32 cellular contexts compared by ENCODE assay signal in the genomic region with DNA sequence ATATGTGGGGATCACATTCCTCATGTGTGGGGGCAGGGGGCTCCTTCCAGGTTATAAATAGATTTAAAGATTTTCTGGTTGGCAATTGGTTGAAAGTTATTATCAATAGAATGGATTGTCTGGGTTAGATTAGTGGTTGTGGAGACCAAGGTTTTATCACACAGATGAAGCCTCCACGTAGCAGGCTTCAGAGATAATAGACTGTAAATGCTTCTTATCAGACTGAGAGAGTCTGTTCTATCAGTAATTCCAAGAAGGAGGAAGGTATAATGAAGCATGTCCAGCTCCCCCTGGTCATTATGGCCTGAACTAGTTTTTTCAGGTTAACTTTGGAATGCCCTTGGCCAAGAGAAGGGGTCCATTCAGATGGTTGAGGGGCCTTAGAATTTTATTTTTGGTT.
DNase-seq lines count a peak whose midpoint lies in the region; ATAC-seq and TF ChIP-seq lines count a peak whose summit lies in the region.
"Had no signal": no experiment of that assay in that cellular context is flagged by ENCODE, and none has a peak within 500 bp of the region (broad histone marks: within the 10 kb centered on the region; RNA-seq: fewer than 3 reads in every experiment).

No MANE protein-coding gene starts in this region.

- no peak; a peak in 1 of 4 replicates for TF ChIP-seq EP300 in SK-N-SH (IDR thresholded peaks at IDR 0.05; ENCODE audit: borderline replicate concordance in 1 of 2, low read depth in 1 of 2, low read length in 1 of 2)

- H3K36me3 ChIP-seq in SK-N-SH (replicated peaks in 1 of 2; ENCODE audit: control insufficient read depth in 1 of 2, insufficient read depth in 2 of 2, low read length in 1 of 2) (no peaks in the 10 kb centered on the region), mesendoderm (ENCODE audit: control insufficient read depth, insufficient read depth, low read length) (no peaks in the 10 kb centered on the region)
- H3K36me3 ChIP-seq: BE2C; BLaER1; BLaER1 treated with 17β-estradiol and CSF1 and Interleukin-3, amounts not matched to agents 10 nM and 100 nM had no signal

- H3K27me3 ChIP-seq in SK-N-SH (ENCODE audit: insufficient read depth) (no peaks in the 10 kb centered on the region), mesendoderm (ENCODE audit: insufficient read depth, low read length, poor library complexity) (no peaks in the 10 kb centered on the region)
- H3K27me3 ChIP-seq: BE2C; BLaER1; BLaER1 treated with 17β-estradiol and CSF1 and Interleukin-3, amounts not matched to agents 10 nM and 100 nM had no signal

- POLR2A ChIA-PET in SK-N-SH (lab: Yijun Ruan, JAX), result no interaction called here

- TF ChIP-seq CTCF in SK-N-SH (IDR thresholded peaks at IDR 0.05), result no peak

- CTCF ChIA-PET in SK-N-SH (lab: Yijun Ruan, JAX), result interaction anchor here (1.4 kb wide), 1 partner anchor 9 kb away, joined by 3 read pairs; no protein-coding TSS in a partner anchor

- H3K4me2 ChIP-seq in SK-N-SH (no peak overlapping the region), mesendoderm (ENCODE audit: low read length) (no peak overlapping the region)
- H3K4me2 ChIP-seq: A549; BLaER1; BLaER1 treated with 17β-estradiol and CSF1 and Interleukin-3, amounts not matched to agents 10 nM and 100 nM had no signal

- H3K79me2 ChIP-seq in SK-N-SH (ENCODE audit: insufficient read depth) (no peaks in the 10 kb centered on the region), mesendoderm (ENCODE audit: control insufficient read depth, insufficient read depth, low read length) (no peaks in the 10 kb centered on the region)

- no peak for TF ChIP-seq RAD21 in SK-N-SH (IDR thresholded peaks at IDR 0.05; ENCODE audit: low read length)

- no peaks in the 10 kb centered on the region for H4K20me1 ChIP-seq in SK-N-SH (ENCODE audit: insufficient read depth)
- H4K20me1 ChIP-seq: BLaER1; BLaER1 treated with 17β-estradiol and CSF1 and Interleukin-3, amounts not matched to agents 10 nM and 100 nM had no signal

- ATAC-seq in SK-N-SH treated with all-trans-retinoic acid at 6 μM for 48 hours, result no peak
- ATAC-seq: A549; CD8-positive, alpha-beta T cell had no signal

- no peak overlapping the region for H2AFZ ChIP-seq in SK-N-SH (ENCODE audit: low read depth)

- H3K9ac ChIP-seq in SK-N-SH, result no peak overlapping the region
- no peak overlapping the region for H3K9ac ChIP-seq in mesendoderm (ENCODE audit: low read length)
- H3K9ac ChIP-seq: BLaER1; BLaER1 treated with 17β-estradiol and CSF1 and Interleukin-3, amounts not matched to agents 10 nM and 100 nM had no signal

- H2BK120ac ChIP-seq in mesendoderm (ENCODE audit: low read depth, low read length), result no peak overlapping the region

- no peaks in the 10 kb centered on the region for H3K9me2 ChIP-seq in SK-N-SH

- H3K18ac ChIP-seq in mesendoderm (ENCODE audit: low read length), result no peak overlapping the region

- no peaks in the 10 kb centered on the region for H3K79me1 ChIP-seq in mesendoderm (ENCODE audit: low read length)

- DNase-seq in OCI-M1 (lab: John Stamatoyannopoulos, UW), result peak; percentile 7
- DNase-seq in SK-N-SH, result no peak
- peak; percentile 57 for DNase-seq in mesendoderm
- DNase-seq in HT-29 (ENCODE audit: low spot score), result no peak
- no peak for DNase-seq in SHP77 (lab: John Stamatoyannopoulos, UW)
- no peak for DNase-seq in Kasumi-1 (lab: John Stamatoyannopoulos, UW)
- DNase-seq in DMS79 (lab: John Stamatoyannopoulos, UW), result no peak
- DNase-seq: 8988T; ACHN; AML-193; BE2C; C1 segment of cervical spinal cord; Caco-2; Calu3; CD4-positive, alpha-beta memory T cell; CD4-positive, alpha-beta T cell; CD4-positive, CD25-positive, alpha-beta regulatory T cell; CD8-positive, alpha-beta memory T cell; CD8-positive, alpha-beta T cell; COR-L47; DMS 273 treated with DMSO at 0.1 percent for 48 hours; DMS153; DMS53; DMS79 treated with DMSO at 0.1 percent for 48 hours; DND-41; EL had no signal

- H3K4ac ChIP-seq in mesendoderm (ENCODE audit: low read depth, low read length), result no peak overlapping the region

- no peak overlapping the region for H3K4me3 ChIP-seq in SK-N-SH (ENCODE audit: low read depth in 2 of 2, low read length in 1 of 2)
- no peak overlapping the region for H3K4me3 ChIP-seq in mesendoderm (ENCODE audit: low read length)
- H3K4me3 ChIP-seq: A549; BLaER1; BLaER1 treated with 17β-estradiol and CSF1 and Interleukin-3, amounts not matched to agents 10 nM and 100 nM had no signal

- no peak overlapping the region for H4K5ac ChIP-seq in mesendoderm (ENCODE audit: low read length)

- no peak overlapping the region for H2BK15ac ChIP-seq in mesendoderm (replicated peaks; ENCODE audit: low read depth)

- H3K4me1 ChIP-seq in SK-N-SH (ENCODE audit: control insufficient read depth in 1 of 2, insufficient read depth in 2 of 2, low read depth in 1 of 2, low read length in 1 of 2) (peaks cover 0 to 2% of the 10 kb centered on the region in 2 experiments; a peak in 2 of 4 replicates), mesendoderm (ENCODE audit: control insufficient read depth, low read depth, low read length) (no peaks in the 10 kb centered on the region)
- H3K4me1 ChIP-seq: A549; BLaER1; BLaER1 treated with 17β-estradiol and CSF1 and Interleukin-3, amounts not matched to agents 10 nM and 100 nM; Caco-2 had no signal

- H3K9me3 ChIP-seq in SK-N-SH, result no peaks in the 10 kb centered on the region
- H3K9me3 ChIP-seq: BE2C had no signal

- H3K56ac ChIP-seq in mesendoderm (ENCODE audit: low read length), result no peak overlapping the region

- 23% methylated on average over 1 of the region's 1 CpG for WGBS in SK-N-SH (ENCODE audit: low lambda C conversion rate)
- WGBS in mesendoderm (ENCODE audit: extremely low coverage, insufficient coverage, low lambda C conversion rate), result no CpG with 5 or more reads among the region's 1 CpG

- no peak overlapping the region for H4K8ac ChIP-seq in mesendoderm (ENCODE audit: low read depth, low read length)

- H3K27ac ChIP-seq in SK-N-SH (ENCODE audit: low read depth in 2 of 2, low read length in 1 of 2) (no peak overlapping the region), mesendoderm (ENCODE audit: low read depth, low read length) (no peak overlapping the region)
- H3K27ac ChIP-seq: 22Rv1; A549; BLaER1; BLaER1 treated with 17β-estradiol and CSF1 and Interleukin-3, amounts not matched to agents 10 nM and 100 nM; C4-2B had no signal

- H3F3A ChIP-seq in SK-N-SH (replicated peaks; ENCODE audit: insufficient read depth), result no peaks in the 10 kb centered on the region

- no peak overlapping the region for H2BK5ac ChIP-seq in mesendoderm (ENCODE audit: low read length)

- H2AK5ac ChIP-seq in mesendoderm (ENCODE audit: low read length), result no peak overlapping the region

- no peak overlapping the region for H3K23ac ChIP-seq in mesendoderm (ENCODE audit: low read length)

TF ChIP-seq in SK-N-SH, 30 proteins besides CTCF, POLR2A, EP300 and RAD21:
- TF ChIP-seq TCF12 (IDR thresholded peaks at IDR 0.05) (no peak), RCOR1 (IDR thresholded peaks at IDR 0.05; ENCODE audit: low read length) (peak; percentile 41; the same call in 1 of the 2 replicates)

TF ChIP-seq in SK-N-SH treated with all-trans-retinoic acid at 6 μM for 48 hours, 23 proteins besides CTCF, POLR2A, EP300 and RAD21:
- TF ChIP-seq ESRRG (CRISPR knock-in tag; IDR thresholded peaks at IDR 0.05), result no peak
- TF ChIP-seq TCF4 (CRISPR knock-in tag; IDR thresholded peaks at IDR 0.05; ENCODE audit: borderline replicate concordance), result peak; percentile 51; the same call in 1 of the 2 replicates
- TF ChIP-seq ISL1 (CRISPR knock-in tag; IDR thresholded peaks at IDR 0.05), result no peak

Comparison
In these comparisons a context has a peak if more than half of its experiments do, and no peak if none do; other contexts are left out.
1. DNase-seq: peak in OCI-M1 (single experiment) and mesendoderm (single experiment); none in SK-N-SH (single experiment), HT-29 (single experiment), SHP77 (0 of 2), Kasumi-1 (0 of 2) and DMS79 (single experiment).